23 cellular contexts compared by ENCODE assay signal in the genomic region with DNA sequence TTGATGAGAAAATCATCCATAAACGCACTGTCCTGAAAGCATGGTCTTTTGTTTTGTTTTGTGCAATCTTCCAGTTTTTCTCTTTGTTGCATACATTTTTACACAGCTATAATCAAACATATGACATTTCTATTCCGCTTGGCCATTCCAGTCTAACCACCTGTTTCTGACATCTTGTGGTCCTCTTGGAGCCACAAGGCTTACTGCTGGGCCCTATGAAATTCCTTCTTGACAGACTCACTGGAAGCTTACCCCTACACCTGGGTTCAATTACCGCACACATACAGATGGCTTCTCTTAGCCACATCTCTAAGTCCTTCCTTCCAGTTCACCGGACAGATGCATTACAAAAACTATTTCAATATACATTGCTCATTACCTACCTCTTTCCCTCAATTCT.
"Had no signal": no experiment of that assay in that cellular context is flagged by ENCODE, and none has a peak within 500 bp of the region (broad histone marks: within the 10 kb centered on the region; RNA-seq: fewer than 3 reads in every experiment).

No MANE protein-coding gene starts in this region.

- H3K9me3 Mint-ChIP-seq: activated T-cell treated with anti-CD3 and anti-CD28 coated beads, Interleukin-2, amount 50 U/mL, for 24 hours; activated T-helper 2 cell treated with anti-CD3 and anti-CD28 coated beads, Interferon-gamma antibody, Interleukin-2, Interleukin-4, amounts not matched to agents 10 μg/mL and 5 μg/mL and 100 μg/mL, durations not matched to agents 14 hours and 24 hours and 36 hours; natural killer cell; T-cell had no signal

- DNase-seq: activated CD4-positive, alpha-beta T cell treated with anti-CD3 and anti-CD28 coated beads, Interleukin-2, amount 10 ng/mL, durations not matched to agents 7 days and 5 days; activated CD8-positive, alpha-beta T cell treated with anti-CD3 and anti-CD28 coated beads, Interleukin-2, amount 10 ng/mL, durations not matched to agents 7 days and 5 days; activated naive CD4-positive, alpha-beta T cell treated with anti-CD3 and anti-CD28 coated beads for 36 hours; activated T-cell treated with anti-CD3 and anti-CD28 coated beads, Interleukin-2, amount 50 U/mL, for 24 hours; aorta; effector CD4-positive, alpha-beta T cell; foreskin keratinocyte; glutamatergic neuron; hypothalamus; lower lobe of right lung; natural killer cell; stimulated activated CD4-positive, alpha-beta T cell treated with anti-CD3 and anti-CD28 coated beads, Interleukin-12 subunit alpha, Interleukin-12 subunit beta, amount 100 ng/mL, for 4 hours; stimulated activated CD4-positive, alpha-beta T cell treated with anti-CD3 and anti-CD28 coated beads, Interleukin-1b, Interleukin-23, amount 100 ng/mL, for 48 hours; stimulated activated naive CD8-positive, alpha-beta T cell treated with anti-CD3 and anti-CD28 coated beads, Interleukin-15, Interleukin-2, amounts not matched to agents 100 U/mL and 50 U/mL, for 24 hours; substantia nigra; T-cell; T-helper 9 cell had no signal

- H3K4me3 Mint-ChIP-seq: activated CD4-positive, alpha-beta T cell treated with anti-CD3 and anti-CD28 coated beads, Interleukin-2, amount 10 ng/mL, durations not matched to agents 7 days and 5 days; activated CD8-positive, alpha-beta T cell treated with anti-CD3 and anti-CD28 coated beads, Interleukin-2, amount 10 ng/mL, durations not matched to agents 7 days and 5 days; activated naive CD4-positive, alpha-beta T cell treated with anti-CD3 and anti-CD28 coated beads for 36 hours; activated T-cell treated with anti-CD3 and anti-CD28 coated beads, Interleukin-2, amount 50 U/mL, for 24 hours; natural killer cell; T-cell had no signal

- FAIRE-seq: keratinocyte, urothelium cell line had no signal

- H3K4me1 ChIP-seq: foreskin keratinocyte had no signal

- ATAC-seq: activated CD4-positive, CD25-positive, alpha-beta regulatory T cell treated with anti-CD3 and anti-CD28 coated beads, Interleukin-2, amount 50 U/mL, for 24 hours; activated CD8-positive, alpha-beta T cell treated with anti-CD3 and anti-CD28 coated beads, Interleukin-2, amount 10 ng/mL, durations not matched to agents 7 days and 5 days; esophagus mucosa; foreskin keratinocyte; lower lobe of right lung; natural killer cell; stimulated activated naive CD8-positive, alpha-beta T cell treated with anti-CD3 and anti-CD28 coated beads, Interleukin-15, Interleukin-2, amounts not matched to agents 100 U/mL and 50 U/mL, for 24 hours; T-cell had no signal

- H3K27ac ChIP-seq: foreskin keratinocyte, lower lobe of right lung, tibial nerve had no signal

- H3K27ac Mint-ChIP-seq: activated CD4-positive, alpha-beta T cell treated with anti-CD3 and anti-CD28 coated beads, Interleukin-2, amount 10 ng/mL, durations not matched to agents 7 days and 5 days; activated CD8-positive, alpha-beta T cell treated with anti-CD3 and anti-CD28 coated beads, Interleukin-2, amount 10 ng/mL, durations not matched to agents 7 days and 5 days; activated naive CD4-positive, alpha-beta T cell treated with anti-CD3 and anti-CD28 coated beads for 36 hours; activated T-cell treated with anti-CD3 and anti-CD28 coated beads, Interleukin-2, amount 50 U/mL, for 24 hours; activated T-helper 2 cell treated with anti-CD3 and anti-CD28 coated beads, Interferon-gamma antibody, Interleukin-2, Interleukin-4, amounts not matched to agents 10 μg/mL and 5 μg/mL and 100 μg/mL, durations not matched to agents 14 hours and 24 hours and 36 hours; natural killer cell; T-cell had no signal

- H3K27me3 ChIP-seq: foreskin keratinocyte, tibial nerve had no signal

- H3K4me1 Mint-ChIP-seq: activated CD4-positive, alpha-beta T cell treated with anti-CD3 and anti-CD28 coated beads, Interleukin-2, amount 10 ng/mL, durations not matched to agents 7 days and 5 days; natural killer cell; T-cell had no signal

- H3K27me3 Mint-ChIP-seq: activated CD4-positive, alpha-beta T cell treated with anti-CD3 and anti-CD28 coated beads, Interleukin-2, amount 10 ng/mL, durations not matched to agents 7 days and 5 days; activated T-cell treated with anti-CD3 and anti-CD28 coated beads, Interleukin-2, amount 50 U/mL, for 24 hours; T-cell had no signal

- H3K9me3 ChIP-seq: lower lobe of right lung, tibial nerve had no signal

- H3K4me3 ChIP-seq: lower lobe of right lung, tibial nerve had no signal
